6 cellular contexts compared by ENCODE assay signal in the genomic region with DNA sequence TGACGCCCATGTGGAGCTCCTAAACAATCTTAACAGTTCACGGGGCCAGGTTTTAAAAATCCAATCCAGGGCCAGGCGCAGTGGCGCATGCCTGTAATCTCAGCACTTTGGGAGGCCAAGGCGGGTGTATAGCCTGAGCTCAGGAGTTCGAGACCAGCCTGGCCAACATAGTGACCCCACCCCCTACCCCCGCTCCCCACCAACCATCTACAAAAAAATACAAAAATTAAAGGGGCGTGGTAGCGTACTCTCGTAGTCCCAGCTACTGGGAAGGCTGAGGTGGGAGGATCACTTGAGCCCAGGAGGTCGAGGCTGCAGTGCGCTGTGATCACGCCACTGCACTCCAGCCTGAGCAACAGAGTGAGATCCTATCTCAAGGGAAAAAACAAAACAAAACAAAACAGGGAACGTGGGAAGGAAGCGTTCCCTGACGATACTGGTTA. TPM values are rescaled to one million over a fixed set of nuclear protein-coding genes. Genes with fewer than 3 reads are reported as not detected.
DNase-seq lines count a peak whose midpoint lies in the region; ATAC-seq and TF ChIP-seq lines count a peak whose summit lies in the region.

No MANE protein-coding gene starts in this region.

- peaks cover 6 to 58% (median 31%) of the 10 kb centered on the region in 4 donors for H3K4me1 Mint-ChIP-seq in CD4-positive, CD25-positive, alpha-beta regulatory T cell
- H3K4me1 Mint-ChIP-seq in activated CD8-positive, alpha-beta T cell treated with anti-CD3 and anti-CD28 coated beads, Interleukin-2, amount 10 ng/mL, durations not matched to agents 7 days and 5 days (ENCODE audit: low read depth): peaks cover 60% of the 10 kb centered on the region

- H3K27me3 ChIP-seq in CD4-positive, CD25-positive, alpha-beta regulatory T cell (ENCODE audit: control insufficient read depth, insufficient read depth, low read length): no peaks in the 10 kb centered on the region
- no peaks in the 10 kb centered on the region for H3K27me3 ChIP-seq in lower lobe of right lung (ENCODE audit: low read depth)

- peak overlapping the region; percentile 95 for H3K27ac ChIP-seq in CD4-positive, CD25-positive, alpha-beta regulatory T cell (ENCODE audit: insufficient read depth, low read length, poor library complexity, severe bottlenecking)
- peak overlapping the region; percentile 90 for H3K27ac ChIP-seq in lower lobe of right lung

- POLR2A ChIA-PET in activated CD8-positive, alpha-beta T cell treated with anti-CD3 and anti-CD28 coated beads, Interleukin-2, amount 10 ng/mL, durations not matched to agents 7 days and 5 days (lab: Charles Lee): interaction anchor here (0.9 to 2.0 kb wide), 5 partner anchors 20 to 72 kb away, joined by 3 to 10 read pairs (median 3); partner anchors contain the start of genes CCDC85B and FIBP

- H3K36me3 ChIP-seq in CD4-positive, CD25-positive, alpha-beta regulatory T cell (ENCODE audit: control insufficient read depth, insufficient read depth, low read length): peaks cover 23% of the 10 kb centered on the region
- peaks cover 27% of the 10 kb centered on the region for H3K36me3 ChIP-seq in lower lobe of right lung

- intact Hi-C loops in lower lobe of right lung (cut with DNase I) (no loop called here), head of caudate nucleus (cut with DNase I) (loop anchor here (1.0 to 5.0 kb wide), 3 partner anchors 41 to 99 kb away; partner anchors contain the start of genes BANF1, C11orf68, DRAP1 and EIF1AD)

- peak overlapping the region; percentile 98 to 99 (median 98) for H3K27ac Mint-ChIP-seq in CD4-positive, CD25-positive, alpha-beta regulatory T cell
- H3K27ac Mint-ChIP-seq in activated CD8-positive, alpha-beta T cell treated with anti-CD3 and anti-CD28 coated beads, Interleukin-2, amount 10 ng/mL, durations not matched to agents 7 days and 5 days: peak overlapping the region; percentile 95

- no peak for ATAC-seq in CD4-positive, CD25-positive, alpha-beta regulatory T cell (ENCODE audit: low read depth in 2 of 2)
- peak; percentile 2 for ATAC-seq in activated CD8-positive, alpha-beta T cell treated with anti-CD3 and anti-CD28 coated beads, Interleukin-2, amount 10 ng/mL, durations not matched to agents 7 days and 5 days
- ATAC-seq in lower lobe of right lung (peak in 1 of 2 donors; percentile 4), HG02623 (IDR thresholded peaks at IDR 0.05; ENCODE audit: unreplicated experiment) (no peak)

- H3K9me3 ChIP-seq in CD4-positive, CD25-positive, alpha-beta regulatory T cell (ENCODE audit: control insufficient read depth in 2 of 2, low read length in 2 of 2): no peaks in the 10 kb centered on the region
- no peaks in the 10 kb centered on the region for H3K9me3 ChIP-seq in lower lobe of right lung

- peaks cover 4% of the 10 kb centered on the region for H3K27me3 Mint-ChIP-seq in CD4-positive, CD25-positive, alpha-beta regulatory T cell
- no peaks in the 10 kb centered on the region for H3K27me3 Mint-ChIP-seq in activated CD8-positive, alpha-beta T cell treated with anti-CD3 and anti-CD28 coated beads, Interleukin-2, amount 10 ng/mL, durations not matched to agents 7 days and 5 days (ENCODE audit: low read depth)

- H3K4me3 Mint-ChIP-seq in CD4-positive, CD25-positive, alpha-beta regulatory T cell: peak overlapping the region; percentile 95 to 99 (median 99)
- H3K4me3 Mint-ChIP-seq in activated CD8-positive, alpha-beta T cell treated with anti-CD3 and anti-CD28 coated beads, Interleukin-2, amount 10 ng/mL, durations not matched to agents 7 days and 5 days: peak overlapping the region; percentile 94

- TF ChIP-seq CTCF in lower lobe of right lung (IDR thresholded peaks at IDR 0.05): no peak

- no peak for DNase-seq in CD4-positive, CD25-positive, alpha-beta regulatory T cell
- DNase-seq in activated CD8-positive, alpha-beta T cell treated with anti-CD3 and anti-CD28 coated beads, Interleukin-2, amount 10 ng/mL, durations not matched to agents 7 days and 5 days: no peak
- no peak for DNase-seq in lower lobe of right lung
- DNase-seq in DMS153 (lab: John Stamatoyannopoulos, UW): no peak
- DNase-seq in head of caudate nucleus: no peak

- peak overlapping the region; percentile 92 for H3K4me3 ChIP-seq in CD4-positive, CD25-positive, alpha-beta regulatory T cell (ENCODE audit: low read depth, low read length)
- peak overlapping the region; percentile 97 for H3K4me3 ChIP-seq in lower lobe of right lung

- CTCF ChIA-PET in activated CD8-positive, alpha-beta T cell treated with anti-CD3 and anti-CD28 coated beads, Interleukin-2, amount 10 ng/mL, durations not matched to agents 7 days and 5 days (lab: Charles Lee): interaction anchor here (1.1 to 6.0 kb wide), 5 partner anchors 29 to 181 kb away, joined by 3 to 35 read pairs (median 4); partner anchors contain the start of genes CCDC85B and MUS81

- peaks cover 25% of the 10 kb centered on the region for H3K36me3 Mint-ChIP-seq in CD4-positive, CD25-positive, alpha-beta regulatory T cell
- peaks cover 30% of the 10 kb centered on the region for H3K36me3 Mint-ChIP-seq in activated CD8-positive, alpha-beta T cell treated with anti-CD3 and anti-CD28 coated beads, Interleukin-2, amount 10 ng/mL, durations not matched to agents 7 days and 5 days (ENCODE audit: low read depth)

- H3K4me1 ChIP-seq in CD4-positive, CD25-positive, alpha-beta regulatory T cell (ENCODE audit: control insufficient read depth, insufficient read depth, low read length, poor library complexity, severe bottlenecking): peaks cover 45% of the 10 kb centered on the region
- peaks cover 23% of the 10 kb centered on the region for H3K4me1 ChIP-seq in lower lobe of right lung

- no peaks in the 10 kb centered on the region for H3K9me3 Mint-ChIP-seq in CD4-positive, CD25-positive, alpha-beta regulatory T cell
- H3K9me3 Mint-ChIP-seq in activated CD8-positive, alpha-beta T cell treated with anti-CD3 and anti-CD28 coated beads, Interleukin-2, amount 10 ng/mL, durations not matched to agents 7 days and 5 days (ENCODE audit: insufficient read depth): no peaks in the 10 kb centered on the region

RNA-seq across cellular contexts. Expression of gene SART1, which starts 0.7 kb away (rescaled TPM):
- total RNA-seq in CD4-positive, CD25-positive, alpha-beta regulatory T cell: 94.0 TPM
- polyA plus RNA-seq in CD4-positive, CD25-positive, alpha-beta regulatory T cell: 10 to 100 TPM; 15.8 to 22.7 (median 19.8) TPM
- total RNA-seq in activated CD8-positive, alpha-beta T cell treated with anti-CD3 and anti-CD28 coated beads, Interleukin-2, amount 10 ng/mL, durations not matched to agents 7 days and 5 days: 10 to 100 TPM; 88.0 to 90.3 TPM
- total RNA-seq in lower lobe of right lung: 51.0 TPM

RNA-seq across cellular contexts. Expression of gene TSGA10IP, which starts 15.6 kb away (rescaled TPM):
- total RNA-seq in CD4-positive, CD25-positive, alpha-beta regulatory T cell: not detected
- not detected for polyA plus RNA-seq in CD4-positive, CD25-positive, alpha-beta regulatory T cell
- total RNA-seq in activated CD8-positive, alpha-beta T cell treated with anti-CD3 and anti-CD28 coated beads, Interleukin-2, amount 10 ng/mL, durations not matched to agents 7 days and 5 days: not detected
- total RNA-seq in lower lobe of right lung: not detected

RNA-seq across cellular contexts. Expression of gene EIF1AD, which starts 41.1 kb away (rescaled TPM):
- 61.3 TPM for total RNA-seq in CD4-positive, CD25-positive, alpha-beta regulatory T cell
- polyA plus RNA-seq in CD4-positive, CD25-positive, alpha-beta regulatory T cell: 10 to 100 TPM; 16.7 to 20.7 (median 18.6) TPM
- 10 to 100 TPM; 53.5 to 54.2 TPM for total RNA-seq in activated CD8-positive, alpha-beta T cell treated with anti-CD3 and anti-CD28 coated beads, Interleukin-2, amount 10 ng/mL, durations not matched to agents 7 days and 5 days
- 29.0 TPM for total RNA-seq in lower lobe of right lung

RNA-seq across cellular contexts. Expression of gene BANF1, which starts 41.5 kb away (rescaled TPM):
- total RNA-seq in CD4-positive, CD25-positive, alpha-beta regulatory T cell: 41.8 TPM
- polyA plus RNA-seq in CD4-positive, CD25-positive, alpha-beta regulatory T cell: 100 to 1,000 TPM; 134 to 170 (median 148) TPM
- 100 to 1,000 TPM; 290 to 298 TPM for total RNA-seq in activated CD8-positive, alpha-beta T cell treated with anti-CD3 and anti-CD28 coated beads, Interleukin-2, amount 10 ng/mL, durations not matched to agents 7 days and 5 days
- 156 TPM for total RNA-seq in lower lobe of right lung

RNA-seq across cellular contexts. Expression of gene DRAP1, which starts 41.6 kb away (rescaled TPM):
- 82.8 TPM for total RNA-seq in CD4-positive, CD25-positive, alpha-beta regulatory T cell
- 100 to 1,000 TPM in 2 of 4 donors, 10 to 100 TPM in 2; 78.2 to 106 (median 91.4) TPM for polyA plus RNA-seq in CD4-positive, CD25-positive, alpha-beta regulatory T cell
- 100 to 1,000 TPM; 219 to 240 TPM for total RNA-seq in activated CD8-positive, alpha-beta T cell treated with anti-CD3 and anti-CD28 coated beads, Interleukin-2, amount 10 ng/mL, durations not matched to agents 7 days and 5 days
- 63.3 TPM for total RNA-seq in lower lobe of right lung
